Comparison of ENCODE assay signal across 27 cellular contexts in genomic region chr18:31596081-31596872, GRCh38. TPM values are rescaled to one million over a fixed set of nuclear protein-coding genes. Genes with fewer than 3 reads are reported as not detected.
DNase-seq lines count a peak whose midpoint lies in the region; ATAC-seq, FAIRE-seq and TF ChIP-seq lines count a peak whose summit lies in the region.
"Had no signal": no experiment of that assay in that cellular context is flagged by ENCODE, and none has a peak within 500 bp of the region (broad histone marks: within the 10 kb centered on the region; RNA-seq: fewer than 3 reads in every experiment).

No MANE protein-coding gene starts in this region.

- no TSS peak for BruUV-seq in Caco-2 (replicated peaks; lab: Mats Ljungman, UMichigan)

- TF ChIP-seq CTCF in endodermal cell (conservative IDR thresholded peaks at IDR 0.05) = no peak
- no peak for TF ChIP-seq CTCF in Caco-2 (IDR thresholded peaks at IDR 0.05; ENCODE audit: insufficient read depth in 1 of 2, low read depth in 1 of 2, low read length in 1 of 2, severe bottlenecking in 1 of 2, unreplicated experiment in 1 of 2)
- TF ChIP-seq CTCF in brain microvascular endothelial cell (IDR thresholded peaks at IDR 0.05; ENCODE audit: low read depth, low read length, missing control alignments) = no peak

- H3K18ac ChIP-seq in mesenchymal stem cell (ENCODE audit: low read depth in 1 of 2, low read length in 2 of 2) = peak overlapping the region in 1 of 2 experiments; percentile 24

- H3K27ac Mint-ChIP-seq in endodermal cell = no peak overlapping the region
- H3K27ac Mint-ChIP-seq in Caco-2 (ENCODE audit: unreplicated experiment) = no peak overlapping the region
- H3K27ac Mint-ChIP-seq: activated naive CD4-positive, alpha-beta T cell treated with anti-CD3 and anti-CD28 coated beads, Interleukin-2, amount 50 U/mL, for 72 hours; activated T-cell treated with anti-CD3 and anti-CD28 coated beads, Interleukin-2, amount 50 U/mL, for 72 hours; naive thymus-derived CD4-positive, alpha-beta T cell had no signal

- H2BK15ac ChIP-seq in mesenchymal stem cell (ENCODE audit: low read depth, poor library complexity, severe bottlenecking) = no peak overlapping the region

- H2BK120ac ChIP-seq in mesenchymal stem cell (ENCODE audit: low read depth, low read length) = no peak overlapping the region

- peak overlapping the region; percentile 69 to 91 for H2BK12ac ChIP-seq in mesenchymal stem cell (ENCODE audit: low read length in 2 of 2)

- peak; percentile 42 for DNase-seq in ACHN
- peak; percentile 37 for DNase-seq in RPMI7951 (ENCODE audit: low read depth)
- DNase-seq in endodermal cell = no peak
- peak; percentile 80 for DNase-seq in mesenchymal stem cell
- DNase-seq in Caco-2 = no peak
- DNase-seq in brain microvascular endothelial cell = no peak
- DNase-seq in GM19239 (ENCODE audit: insufficient read length, low spot score) = no peak
- DNase-seq: activated T-cell treated with anti-CD3 and anti-CD28 coated beads, Interleukin-2, amount 50 U/mL, for 72 hours; BE2C; GOT3; naive thymus-derived CD4-positive, alpha-beta T cell; NCI-H1436 treated with DMSO at 0.1 percent for 48 hours; NCI-H748 treated with DMSO at 0.1 percent for 48 hours; SIG-M5; stimulated activated CD4-positive, alpha-beta T cell treated with anti-CD3 and anti-CD28 coated beads, Interleukin-1b, Interleukin-23, amount 100 ng/mL, for 48 hours; stimulated activated naive CD8-positive, alpha-beta T cell treated with anti-CD3 and anti-CD28 coated beads, Interleukin-15, Interleukin-2, amounts not matched to agents 100 U/mL and 50 U/mL, for 24 hours; transverse colon had no signal

- in situ Hi-C loops in ACHN (cut with HindIII; ENCODE audit: low pct_ligation_motif_present, low pct_unique_long_range_greater_than_20kb, low sequenced_read_pairs) (no loop called here), brain microvascular endothelial cell (cut with HindIII; ENCODE audit: low pct_ligation_motif_present, low sequenced_read_pairs) (no loop called here)

- H3K4me3 ChIP-seq in endodermal cell (ENCODE audit: low read length) (no peak overlapping the region), mesenchymal stem cell (ENCODE audit: insufficient read depth in 1 of 2, low read depth in 1 of 2, low read length in 2 of 2) (no peak overlapping the region), Caco-2 (ENCODE audit: low read depth, low read length) (no peak overlapping the region), brain microvascular endothelial cell (ENCODE audit: low read depth, low read length) (no peak overlapping the region)
- H3K4me3 ChIP-seq: transverse colon had no signal

- no peak overlapping the region for H3K4me2 ChIP-seq in mesenchymal stem cell (ENCODE audit: low read length, poor library complexity, severe bottlenecking)

- CTCF ChIA-PET in Caco-2 (lab: Charles Lee) = no interaction called here

- H2BK5ac ChIP-seq in mesenchymal stem cell (ENCODE audit: low read depth, low read length, poor library complexity, severe bottlenecking) = peak overlapping the region; percentile 31

- 90 to 91% methylated on average over 8 to 9 of the region's 9 CpGs for WGBS in endodermal cell (ENCODE audit: insufficient coverage in 1 of 2, insufficient read length in 1 of 2), 2 experiments
- WGBS in mesenchymal stem cell = 91% methylated on average over 8 of the region's 9 CpGs

- no peak overlapping the region for H3K14ac ChIP-seq in mesenchymal stem cell (ENCODE audit: low read length in 2 of 2)

- no peak overlapping the region for H3K23ac ChIP-seq in mesenchymal stem cell (ENCODE audit: low read length in 2 of 2)

- no peak overlapping the region for H4K91ac ChIP-seq in mesenchymal stem cell (ENCODE audit: low read length)

- H2AK5ac ChIP-seq in mesenchymal stem cell (ENCODE audit: low read length, severe bottlenecking) = peak overlapping the region; percentile 36

- H3K4me1 ChIP-seq in endodermal cell (ENCODE audit: control insufficient read depth, insufficient read depth, low read length) = no peaks in the 10 kb centered on the region
- peaks cover 9% of the 10 kb centered on the region for H3K4me1 ChIP-seq in mesenchymal stem cell (ENCODE audit: control insufficient read depth, insufficient read depth, low read depth, low read length)
- H3K4me1 ChIP-seq in Caco-2 = peaks cover 7% of the 10 kb centered on the region
- H3K4me1 ChIP-seq: BE2C, transverse colon had no signal

- H3K36me3 ChIP-seq in endodermal cell (ENCODE audit: control insufficient read depth, insufficient read depth, low read length) = no peaks in the 10 kb centered on the region
- H3K36me3 ChIP-seq in mesenchymal stem cell (ENCODE audit: control insufficient read depth in 1 of 2, insufficient read depth in 2 of 2, low read depth in 1 of 2, low read length in 2 of 2) = no peaks in the 10 kb centered on the region
- no peaks in the 10 kb centered on the region for H3K36me3 ChIP-seq in Caco-2 (ENCODE audit: control insufficient read depth, insufficient read depth, low read length)
- no peaks in the 10 kb centered on the region for H3K36me3 ChIP-seq in brain microvascular endothelial cell (replicated peaks)
- H3K36me3 ChIP-seq: BE2C, transverse colon had no signal

- no peak overlapping the region for H3K4ac ChIP-seq in mesenchymal stem cell (ENCODE audit: low read depth in 1 of 2, low read length in 2 of 2)

- no peaks in the 10 kb centered on the region for H3K79me1 ChIP-seq in mesenchymal stem cell (replicated peaks; ENCODE audit: low read length, poor library complexity, severe bottlenecking)

- POLR2A ChIA-PET in Caco-2 (lab: Charles Lee) = no interaction called here

- no peak for FAIRE-seq in GM19239 (lab: Jason Lieb, UNC)
- FAIRE-seq: G401.6 had no signal

- no peak overlapping the region for H3K4me3 Mint-ChIP-seq in endodermal cell
- no peak overlapping the region for H3K4me3 Mint-ChIP-seq in Caco-2 (ENCODE audit: unreplicated experiment)
- H3K4me3 Mint-ChIP-seq: activated T-cell treated with anti-CD3 and anti-CD28 coated beads, Interleukin-2, amount 50 U/mL, for 72 hours; naive thymus-derived CD4-positive, alpha-beta T cell had no signal

- no peaks in the 10 kb centered on the region for H3K36me3 Mint-ChIP-seq in endodermal cell (ENCODE audit: low read depth)
- peaks cover 10% of the 10 kb centered on the region for H3K36me3 Mint-ChIP-seq in Caco-2 (ENCODE audit: insufficient read depth, unreplicated experiment)
- H3K36me3 Mint-ChIP-seq: activated naive CD4-positive, alpha-beta T cell treated with anti-CD3 and anti-CD28 coated beads, Interleukin-2, amount 50 U/mL, for 72 hours; naive thymus-derived CD4-positive, alpha-beta T cell had no signal

- H3K27me3 ChIP-seq in endodermal cell (ENCODE audit: control insufficient read depth, insufficient read depth, low read length, poor library complexity, severe bottlenecking) (no peaks in the 10 kb centered on the region), mesenchymal stem cell (ENCODE audit: control insufficient read depth in 1 of 2, insufficient read depth in 1 of 2, low read length in 2 of 2) (peaks cover 0 to 8% of the 10 kb centered on the region in 2 experiments), Caco-2 (replicated peaks; ENCODE audit: control insufficient read depth, insufficient read depth, low read length) (no peaks in the 10 kb centered on the region), brain microvascular endothelial cell (replicated peaks) (no peaks in the 10 kb centered on the region)
- H3K27me3 ChIP-seq: BE2C, transverse colon had no signal

- H3K27me3 Mint-ChIP-seq in endodermal cell (ENCODE audit: insufficient read depth) (no peaks in the 10 kb centered on the region), Caco-2 (ENCODE audit: insufficient read depth, unreplicated experiment) (no peaks in the 10 kb centered on the region)

- H3K4me1 Mint-ChIP-seq in endodermal cell (peaks cover 1% of the 10 kb centered on the region), Caco-2 (ENCODE audit: low read depth, unreplicated experiment) (peaks cover 6% of the 10 kb centered on the region)
- H3K4me1 Mint-ChIP-seq: naive thymus-derived CD4-positive, alpha-beta T cell had no signal

- H3K27ac ChIP-seq in endodermal cell (ENCODE audit: low read depth, low read length) (peak overlapping the region; percentile 16), mesenchymal stem cell (ENCODE audit: low read length, poor library complexity, severe bottlenecking) (peak overlapping the region; percentile 77), brain microvascular endothelial cell (no peak overlapping the region)
- H3K27ac ChIP-seq: 22Rv1, transverse colon had no signal

- H3K9ac ChIP-seq in endodermal cell (ENCODE audit: extremely low read depth, low read length, poor library complexity, severe bottlenecking) = no peak overlapping the region
- peak overlapping the region; percentile 66 for H3K9ac ChIP-seq in mesenchymal stem cell (ENCODE audit: low read length)

- intact Hi-C loops in Caco-2 (cut with micrococcal nuclease; ENCODE audit: unreplicated experiment) = no loop called here

- H3K9me3 ChIP-seq in endodermal cell (ENCODE audit: control insufficient read depth, low read length) (no peaks in the 10 kb centered on the region), mesenchymal stem cell (ENCODE audit: control insufficient read depth, low read length) (no peaks in the 10 kb centered on the region), Caco-2 (no peaks in the 10 kb centered on the region)
- H3K9me3 ChIP-seq: BE2C, transverse colon had no signal

- H4K8ac ChIP-seq in mesenchymal stem cell (ENCODE audit: low read length) = no peak overlapping the region

- H2AFZ ChIP-seq in mesenchymal stem cell (ENCODE audit: low read depth, low read length) = no peak overlapping the region

- ATAC-seq in HG02798 (IDR thresholded peaks at IDR 0.05; ENCODE audit: poor library complexity, unreplicated experiment) = no peak
- ATAC-seq: activated naive CD4-positive, alpha-beta T cell treated with anti-CD3 and anti-CD28 coated beads, Interleukin-2, amount 50 U/mL, for 72 hours; activated T-cell treated with anti-CD3 and anti-CD28 coated beads, Interleukin-2, amount 50 U/mL, for 72 hours; esophagus mucosa; naive thymus-derived CD4-positive, alpha-beta T cell; stimulated activated naive CD8-positive, alpha-beta T cell treated with anti-CD3 and anti-CD28 coated beads, Interleukin-15, Interleukin-2, amounts not matched to agents 100 U/mL and 50 U/mL, for 24 hours had no signal

- no peaks in the 10 kb centered on the region for H3K9me3 Mint-ChIP-seq in endodermal cell
- H3K9me3 Mint-ChIP-seq in Caco-2 (ENCODE audit: unreplicated experiment) = no peaks in the 10 kb centered on the region
- H3K9me3 Mint-ChIP-seq: activated naive CD4-positive, alpha-beta T cell treated with anti-CD3 and anti-CD28 coated beads, Interleukin-2, amount 50 U/mL, for 72 hours; activated T-cell treated with anti-CD3 and anti-CD28 coated beads, Interleukin-2, amount 50 U/mL, for 72 hours had no signal

RNA-seq across cellular contexts. Expression of gene TTR, which starts 4.6 kb away (rescaled TPM):
- total RNA-seq in RPMI7951 (2014; rRNA removed; shearing (Covaris generic)) = not detected in 2 replicates
- total RNA-seq in endodermal cell (not detected), Caco-2 (2022) (102 and 139 TPM in 2 replicates)
- 13.7 TPM for polyA plus RNA-seq in endodermal cell (2013, experiment 1 of 2)
- 9.0 TPM for polyA plus RNA-seq in endodermal cell (2013, experiment 2 of 2)
- polyA plus RNA-seq in mesenchymal stem cell (2013, experiment 1 of 2) = 0.11 TPM
- polyA plus RNA-seq in mesenchymal stem cell (2013, experiment 2 of 2) = not detected
- total RNA-seq: activated CD8-positive, alpha-beta memory T cell treated with anti-CD3 and anti-CD28 coated beads for 36 hours; activated naive CD4-positive, alpha-beta T cell treated with anti-CD3 and anti-CD28 coated beads, Interleukin-2, amount 50 U/mL, for 72 hours; activated T-cell treated with anti-CD3 and anti-CD28 coated beads, Interleukin-2, amount 50 U/mL, for 72 hours; dermis microvascular lymphatic vessel endothelial cell; lung microvascular endothelial cell; naive thymus-derived CD4-positive, alpha-beta T cell; OCI-LY7; T-helper 2 cell treated with Interferon-gamma antibody and Interleukin-4, amounts not matched to agents 100 ng/mL and 5 ng/mL, for 36 hours had no signal
- polyA plus RNA-seq: naive thymus-derived CD4-positive, alpha-beta T cell had no signal

Comparison
In these comparisons a context has a peak if more than half of its experiments do, and no peak if none do; other contexts are left out.
1. DNase-seq: peak in ACHN (single experiment), RPMI7951 (single experiment) and mesenchymal stem cell (single experiment); none in endodermal cell (single experiment), Caco-2 (0 of 2), brain microvascular endothelial cell (single experiment) and GM19239 (single experiment).
2. RNA of gene TTR, which starts 4.6 kb away (total RNA-seq): 102 to 139 TPM in Caco-2; not detected in endodermal cell and not detected in RPMI7951; every median in the first group is over 10 times any median in the second.